In the genomic region with DNA sequence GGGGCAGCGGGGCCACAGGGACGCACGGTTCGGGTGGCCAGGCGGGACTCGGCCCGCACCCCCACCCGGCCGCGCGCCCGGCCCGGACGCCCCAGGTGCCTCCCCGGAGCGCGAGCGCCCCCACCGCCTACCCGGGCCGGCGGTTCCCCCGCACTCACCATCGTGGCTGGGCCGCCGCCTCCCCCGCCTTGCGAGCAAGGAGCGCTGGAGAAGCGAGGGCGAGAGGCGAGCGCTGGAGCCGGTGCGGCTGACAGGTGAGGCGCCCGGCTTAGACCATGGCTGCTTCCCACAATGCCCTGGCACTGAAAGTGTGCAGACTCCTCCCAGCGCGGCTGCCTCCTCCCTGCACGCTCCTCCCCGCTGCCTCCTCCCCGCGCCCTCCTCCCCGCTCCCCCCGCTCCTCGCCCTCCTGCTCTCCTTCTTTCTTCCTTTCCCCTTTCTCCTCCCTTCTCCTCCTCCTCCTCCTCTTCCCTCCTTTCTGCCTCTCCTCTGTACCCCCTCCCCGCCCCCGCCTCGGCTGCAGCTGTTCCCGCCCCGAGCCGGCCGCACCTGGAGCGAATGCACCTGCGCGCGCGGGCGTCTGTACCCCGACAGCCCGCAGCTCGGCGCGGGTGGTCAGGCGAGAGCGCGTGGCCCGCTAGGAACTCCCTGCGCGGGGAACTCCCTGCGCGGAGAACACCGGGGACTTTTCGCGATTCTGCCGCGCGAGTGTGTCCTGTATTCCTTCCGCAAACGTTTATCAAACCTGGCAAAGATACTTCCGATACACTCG, we compare ENCODE assay signal across 8 cellular contexts. TPM values are rescaled to one million over a fixed set of nuclear protein-coding genes. Genes with fewer than 3 reads are reported as not detected.
DNase-seq lines count a peak whose midpoint lies in the region; ATAC-seq and TF ChIP-seq lines count a peak whose summit lies in the region.

TSS of gene AP1S3 (minus strand) at position 293 of the 772 bp plus-strand sequence. CDS start at position 161, 132 bp downstream.

- peak within 1 kb of the TSS; percentile 94 for H2AFZ ChIP-seq in PC-9
- H2AFZ ChIP-seq in neural cell (ENCODE audit: low read depth, low read length), result peak within 1 kb of the TSS; percentile 66

- H3K27me3 ChIP-seq in PC-9 (ENCODE audit: insufficient read depth, low read depth) (no peaks in the 10 kb centered on the region), neural cell (ENCODE audit: insufficient read depth, low read depth, low read length) (peaks cover 17% of the 10 kb centered on the region), stomach (no peaks in the 10 kb centered on the region)

- POLR2A ChIA-PET in PC-9 (lab: Charles Lee; ENCODE audit: unreplicated experiment), result interaction anchor here (0.6 to 0.7 kb wide), 5 partner anchors 20 to 937 kb away, joined by 3 to 14 read pairs (median 4); no protein-coding TSS in a partner anchor

- peak; percentile 21 for TF ChIP-seq RAD21 in neural cell (conservative IDR thresholded peaks at IDR 0.05)

- WGBS in stomach, 5 donors, result 0 to 1% (median 1%) methylated on average over 57 to 82 of the region's 82 CpGs

- no peak for TF ChIP-seq POLR2A in stomach (IDR thresholded peaks at IDR 0.05)

- intact Hi-C loops in PC-9 (cut with micrococcal nuclease; ENCODE audit: unreplicated experiment), result loop anchor here (1.0 to 10.0 kb wide), 11 partner anchors 18 to 647 kb away; partner anchors contain the start of genes MRPL44 and SERPINE2
- intact Hi-C loops in stomach (cut with DNase I; ENCODE audit: low total_unique reads), result no loop called here

- ATAC-seq in GM21515 (IDR thresholded peaks at IDR 0.05; ENCODE audit: unreplicated experiment), result peak; percentile 72

- no peaks in the 10 kb centered on the region for H3K9me2 ChIP-seq in PC-9 (ENCODE audit: insufficient read depth)
- H3K9me2 ChIP-seq in neural cell (ENCODE audit: insufficient read depth, low read length), result no peaks in the 10 kb centered on the region

- H3K27ac ChIP-seq in PC-9, result peak within 1 kb of the TSS; percentile 80
- H3K27ac ChIP-seq in neural cell (ENCODE audit: low read length), result no peak within 1 kb of the TSS
- peak within 1 kb of the TSS; percentile 81 to 90 (median 85) for H3K27ac ChIP-seq in stomach

- BruUV-seq in PC-9 (replicated peaks; lab: Mats Ljungman, UMichigan), result no TSS peak

- H3K79me2 ChIP-seq in PC-9 (ENCODE audit: low read depth) (peaks cover 58% of the 10 kb centered on the region), neural cell (replicated peaks; ENCODE audit: insufficient read depth, low read length) (no peaks in the 10 kb centered on the region)

- H3K4me3 ChIP-seq in PC-9, result peak within 1 kb of the TSS; percentile 89
- H3K4me3 ChIP-seq in fibroblast of mammary gland (ENCODE audit: control insufficient read depth, low read depth, low read length), result peak within 1 kb of the TSS; percentile 60
- peak within 1 kb of the TSS; percentile 83 for H3K4me3 ChIP-seq in neural cell (ENCODE audit: low read length)
- H3K4me3 ChIP-seq in stomach, result peak within 1 kb of the TSS; percentile 72 to 84 (median 78)

- H4K20me1 ChIP-seq in PC-9 (ENCODE audit: insufficient read depth) (no peaks in the 10 kb centered on the region; the same call in 1 of the 2 replicates), neural cell (ENCODE audit: insufficient read depth) (no peaks in the 10 kb centered on the region)

- TF ChIP-seq CTCF in PC-9 (conservative IDR thresholded peaks at IDR 0.05), result no peak; the same call in 1 of the 2 replicates
- TF ChIP-seq CTCF in fibroblast of mammary gland (conservative IDR thresholded peaks at IDR 0.05; ENCODE audit: control insufficient read depth, insufficient read depth, low read depth, low read length), result no peak
- peak; percentile 56 for TF ChIP-seq CTCF in neural cell (IDR thresholded peaks at IDR 0.05; ENCODE audit: poor library complexity, severe bottlenecking)
- peak in 1 of 7 experiments; percentile 22 for TF ChIP-seq CTCF in stomach (IDR thresholded peaks at IDR 0.05)

- no peaks in the 10 kb centered on the region for H3K9me3 ChIP-seq in PC-9 (ENCODE audit: insufficient read depth, low read depth)
- H3K9me3 ChIP-seq in neural cell (ENCODE audit: low read length), result no peaks in the 10 kb centered on the region
- H3K9me3 ChIP-seq in stomach, result no peaks in the 10 kb centered on the region

- H3K4me2 ChIP-seq in PC-9 (peak within 1 kb of the TSS; percentile 84), neural cell (ENCODE audit: low read length) (peak within 1 kb of the TSS; percentile 51)

- H3F3A ChIP-seq in PC-9 (ENCODE audit: insufficient read depth, low read depth) (peaks cover 31% of the 10 kb centered on the region), neural cell (ENCODE audit: insufficient read depth, low read length, poor library complexity, severe bottlenecking) (no peaks in the 10 kb centered on the region)

- no peak for TF ChIP-seq EP300 in neural cell (conservative IDR thresholded peaks at IDR 0.05; ENCODE audit: poor library complexity, severe bottlenecking)
- no peak for TF ChIP-seq EP300 in stomach (IDR thresholded peaks at IDR 0.05)

- H3K9ac ChIP-seq in neural cell (ENCODE audit: low read length), result peak within 1 kb of the TSS; percentile 59

- CTCF ChIA-PET in PC-9 (lab: Charles Lee), result interaction anchor here (0.6 to 1.6 kb wide), 7 partner anchors 22 to 838 kb away, joined by 3 to 12 read pairs (median 6); no protein-coding TSS in a partner anchor

- H3K36me3 ChIP-seq in PC-9 (ENCODE audit: low read depth) (no peaks in the 10 kb centered on the region), neural cell (ENCODE audit: insufficient read depth, low read length) (no peaks in the 10 kb centered on the region), stomach (no peaks in the 10 kb centered on the region)

- H3K4me1 ChIP-seq in PC-9 (replicated peaks; ENCODE audit: insufficient read depth) (peaks cover 33% of the 10 kb centered on the region), stomach (peaks cover 10 to 25% (median 14%) of the 10 kb centered on the region in 4 donors)

- DNase-seq in DMS53 treated with DMSO at 0.1 percent for 48 hours (lab: John Stamatoyannopoulos, UW; ENCODE audit: unreplicated experiment), result peak; percentile 67
- DNase-seq in HuH-7 (ENCODE audit: low spot score), result peak; percentile 87
- peak; percentile 88 to 97 for DNase-seq in PC-9
- DNase-seq in activated T-helper 1 cell treated with Interleukin-2 at 50 U/mL for 16 hours (ENCODE audit: low read depth), result peak; percentile 43
- DNase-seq in fibroblast of mammary gland (ENCODE audit: low read depth), result peak; percentile 37
- peak; percentile 84 for DNase-seq in stomach

TF ChIP-seq in neural cell, 6 proteins besides CTCF, POLR2A, EP300 and RAD21:
- TF ChIP-seq TAF1 (IDR thresholded peaks at IDR 0.05; ENCODE audit: low read depth) (no peak), SMC3 (conservative IDR thresholded peaks at IDR 0.05; ENCODE audit: poor library complexity) (peak; percentile 19), MXI1 (conservative IDR thresholded peaks at IDR 0.05; ENCODE audit: poor library complexity, severe bottlenecking) (peak; percentile 58), REST (IDR thresholded peaks at IDR 0.05; ENCODE audit: borderline replicate concordance) (no peak), EZH2 (IDR thresholded peaks at IDR 0.05; ENCODE audit: borderline replicate concordance, insufficient read depth, low read length, poor library complexity, severe bottlenecking) (no peak), POLR2AphosphoS5 (IDR thresholded peaks at IDR 0.05) (peak; percentile 19)

RNA-seq across cellular contexts. Expression of gene AP1S3, which starts in this region (rescaled TPM):
- total RNA-seq in PC-9 (2021) (61.3 and 73.3 TPM in 2 replicates), stomach (10 to 100 TPM in 2 of 5 donors, 1 to 10 TPM in 1, not detected in 2; 4.8 to 18.2 (median 11.6) TPM)
- polyA plus RNA-seq in neural cell (2.7 and 6.6 TPM in 2 replicates), stomach (1 to 10 TPM; 1.5 to 6.3 (median 6.0) TPM)
- 5.8 and 7.6 TPM in 2 replicates for polyA minus RNA-seq in neural cell

Comparison
In these comparisons a context has a peak if more than half of its experiments do, and no peak if none do; other contexts are left out.
1. DNase-seq: peak in every context shown above with its lines; median percentile 92 in PC-9; 87 in HuH-7; 84 in stomach; 67 in DMS53 treated with DMSO at 0.1 percent for 48 hours; 43 in activated T-helper 1 cell treated with Interleukin-2 at 50 U/mL for 16 hours; 37 in fibroblast of mammary gland.